In the genomic region with DNA sequence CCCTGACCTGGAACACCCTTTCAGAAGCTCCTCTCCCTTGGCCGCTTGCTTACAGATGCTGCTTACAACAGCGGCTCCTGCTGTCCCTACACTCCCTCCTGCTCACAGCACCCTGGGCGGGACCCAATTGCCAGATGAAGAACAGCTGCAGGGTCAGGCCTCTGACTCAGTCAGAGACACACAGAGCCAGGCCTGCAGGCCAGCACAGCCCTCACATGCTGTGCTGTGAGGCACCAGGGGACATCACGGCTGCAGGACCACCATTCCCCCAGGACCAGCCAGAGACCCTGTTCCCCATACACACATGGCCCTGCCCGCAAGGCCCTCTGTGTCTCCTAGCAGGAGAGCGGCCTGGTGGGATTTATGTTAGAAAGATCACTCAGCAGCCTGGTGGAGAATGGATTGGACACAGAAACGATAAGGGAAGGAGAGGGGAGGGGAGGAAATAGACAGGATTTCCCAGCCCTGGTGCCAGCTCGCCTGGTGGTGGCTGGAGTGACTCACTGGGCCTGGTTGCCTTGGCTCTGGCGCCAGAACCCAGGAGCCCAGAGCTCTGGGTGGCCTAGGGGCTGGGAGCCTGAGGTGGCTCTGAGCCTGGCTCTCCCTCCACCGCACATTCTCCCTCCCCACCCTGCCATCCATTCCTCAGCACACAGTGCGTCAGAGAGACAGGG, we compare ENCODE assay signal across 8 cellular contexts. TPM values are rescaled to one million over a fixed set of nuclear protein-coding genes. Genes with fewer than 3 reads are reported as not detected.
DNase-seq lines count a peak whose midpoint lies in the region; ATAC-seq and TF ChIP-seq lines count a peak whose summit lies in the region.

No MANE protein-coding gene starts in this region.

- peak overlapping the region; percentile 94 for H3K27ac ChIP-seq in osteoblast (ENCODE audit: low read depth, low read length)

- peaks cover 65% of the 10 kb centered on the region for H3K79me2 ChIP-seq in osteoblast (ENCODE audit: insufficient read depth, low read length)

- peak overlapping the region; percentile 75 for H2AFZ ChIP-seq in osteoblast (ENCODE audit: low read length)

- H4K20me1 ChIP-seq in osteoblast (ENCODE audit: insufficient read depth, low read length), result peaks cover 6% of the 10 kb centered on the region

- peak overlapping the region; percentile 100 for H3K27ac Mint-ChIP-seq in HFFc6

- no peaks in the 10 kb centered on the region for H3K9me3 Mint-ChIP-seq in HFFc6

- peak overlapping the region; percentile 76 for H3K4me3 Mint-ChIP-seq in HFFc6

- H3K27me3 Mint-ChIP-seq in HFFc6 (ENCODE audit: insufficient read depth), result peaks cover 1% of the 10 kb centered on the region

- no peaks in the 10 kb centered on the region for H3K9me3 ChIP-seq in osteoblast (ENCODE audit: low read depth, low read length)

- peaks cover 47% of the 10 kb centered on the region for H3K4me1 Mint-ChIP-seq in HFFc6 (ENCODE audit: low read depth)

- no peak for ATAC-seq in HG03159 (IDR thresholded peaks at IDR 0.05; ENCODE audit: unreplicated experiment)
- no peak for ATAC-seq in GM21528 (IDR thresholded peaks at IDR 0.05; ENCODE audit: low FRiP score, unreplicated experiment)

- peak; percentile 95 for DNase-seq in HFFc6
- DNase-seq in foreskin melanocyte, result peak; percentile 45
- peak; percentile 99 for DNase-seq in osteoblast (ENCODE audit: insufficient read length, low spot score, missing footprints)
- no peak for DNase-seq in NCI-H2081 treated with DMSO at 0.1 percent for 48 hours (lab: John Stamatoyannopoulos, UW)
- no peak for DNase-seq in T-helper 9 cell

- H3K4me2 ChIP-seq in osteoblast (ENCODE audit: insufficient read depth, low read length), result peak overlapping the region; percentile 50

- peak; percentile 75 for TF ChIP-seq CTCF in HFFc6 (IDR thresholded peaks at IDR 0.05)
- peak; percentile 69 for TF ChIP-seq CTCF in WI38 (IDR thresholded peaks at IDR 0.05; ENCODE audit: low read depth, low read length)
- TF ChIP-seq CTCF in osteoblast (IDR thresholded peaks at IDR 0.05; ENCODE audit: extremely low read depth, low read depth, low read length), result peak; percentile 69

- H3K36me3 ChIP-seq in osteoblast (ENCODE audit: insufficient read depth, low read length), result no peaks in the 10 kb centered on the region

- H3K36me3 Mint-ChIP-seq in HFFc6 (ENCODE audit: low read depth), result peaks cover 9% of the 10 kb centered on the region

- H3K27me3 ChIP-seq in osteoblast (ENCODE audit: insufficient read depth, low read length), result no peaks in the 10 kb centered on the region

- H3K4me1 ChIP-seq in osteoblast (ENCODE audit: insufficient read depth, low read length), result peaks cover 29% of the 10 kb centered on the region

- no peak overlapping the region for H3K4me3 ChIP-seq in WI38 (ENCODE audit: low read depth, low read length)
- peak overlapping the region; percentile 32 for H3K4me3 ChIP-seq in osteoblast (ENCODE audit: insufficient read depth, low read length)

RNA-seq across cellular contexts. Expression of gene CAPN5, which starts 6.7 kb away (rescaled TPM):
- 10 to 100 TPM; 20.7 to 32.7 (median 29.0) TPM for total RNA-seq in HFFc6 (2021; fragmentation: NEBNext Ultra II Directional; extraction: Animal tissue kit (Norgen Biotek cat#: 25700))
- 6.5 and 8.5 TPM in 2 replicates for total RNA-seq in osteoblast

RNA-seq across cellular contexts. Expression of gene OMP, which starts 29.2 kb away (rescaled TPM):
- under 1 TPM in 1 of 6 experiments, not detected in 5; 0.77 TPM for total RNA-seq in HFFc6 (2021; fragmentation: NEBNext Ultra II Directional; extraction: Animal tissue kit (Norgen Biotek cat#: 25700))
- total RNA-seq in osteoblast, result 0.88 TPM in 1 of 2 replicates, not detected in the other

RNA-seq across cellular contexts. Expression of gene B3GNT6, which starts 39.3 kb away (rescaled TPM):
- not detected for total RNA-seq in HFFc6 (2021; fragmentation: NEBNext Ultra II Directional; extraction: Animal tissue kit (Norgen Biotek cat#: 25700))
- not detected in 2 replicates for total RNA-seq in osteoblast

RNA-seq across cellular contexts. Expression of gene MYO7A, which starts 54.6 kb away (rescaled TPM):
- total RNA-seq in HFFc6 (2021; fragmentation: NEBNext Ultra II Directional; extraction: Animal tissue kit (Norgen Biotek cat#: 25700)), result under 1 TPM in 2 of 6 experiments, not detected in 4; 0.05 to 0.09 TPM
- total RNA-seq in osteoblast, result under 0.01 TPM in 2 replicates

Comparison
In these comparisons a context has a peak if more than half of its experiments do, and no peak if none do; other contexts are left out.
1. DNase-seq: peak in HFFc6 (single experiment), foreskin melanocyte (single experiment) and osteoblast (single experiment); none in NCI-H2081 treated with DMSO at 0.1 percent for 48 hours (single experiment) and T-helper 9 cell (single experiment).
2. Peak in every context shown above with its lines, with median percentiles within 50 percentile points of each other: CTCF ChIP-seq.